In the genomic region with DNA sequence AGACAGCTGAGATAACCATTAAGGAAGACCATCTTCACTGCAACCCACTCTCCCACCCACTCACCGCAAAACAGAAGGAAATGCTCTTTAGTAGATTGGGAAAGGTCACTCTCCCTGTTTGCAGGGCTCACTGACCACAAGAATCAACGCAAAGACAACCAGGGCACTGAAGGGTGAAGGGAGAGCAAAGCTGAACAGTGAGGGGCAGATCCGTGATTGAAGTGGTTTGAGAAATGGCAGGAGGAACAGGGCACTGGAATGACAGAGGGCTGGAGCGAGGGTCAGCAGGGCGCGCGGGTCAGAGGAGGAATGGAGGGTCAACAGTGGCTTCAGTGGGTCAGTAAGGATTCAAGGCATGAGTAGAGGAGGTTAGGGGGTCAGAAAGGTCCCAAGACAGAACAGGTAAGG, we compare ENCODE assay signal across 8 cellular contexts. TPM values are rescaled to one million over a fixed set of nuclear protein-coding genes. Genes with fewer than 3 reads are reported as not detected.
DNase-seq lines count a peak whose midpoint lies in the region; ATAC-seq and TF ChIP-seq lines count a peak whose summit lies in the region.

No MANE protein-coding gene starts in this region.

- BruUV-seq in Panc1 (replicated peaks; lab: Mats Ljungman, UMichigan): no TSS peak

- H2AK5ac ChIP-seq in neuronal stem cell (ENCODE audit: low read depth, low read length): no peak overlapping the region

- H3K9ac ChIP-seq in neuronal stem cell (ENCODE audit: low read depth, low read length, poor library complexity): peak overlapping the region; percentile 91

- POLR2A ChIA-PET in Panc1 (lab: Charles Lee): no interaction called here

- H3K9me3 ChIP-seq in Panc1 (ENCODE audit: control insufficient read depth, insufficient read depth, low read depth, low read length) (no peaks in the 10 kb centered on the region), neuronal stem cell (replicated peaks in 1 of 2; ENCODE audit: control insufficient read depth in 2 of 2, insufficient read depth in 1 of 2, low read depth in 1 of 2, low read length in 2 of 2) (no peaks in the 10 kb centered on the region)

- peaks cover 4% of the 10 kb centered on the region; the same call in 1 of the 2 replicates for H3K36me3 ChIP-seq in Panc1 (ENCODE audit: control insufficient read depth, insufficient read depth, low read length)
- peaks cover 2 to 25% of the 10 kb centered on the region in 2 donors for H3K36me3 ChIP-seq in neuronal stem cell (replicated peaks in 1 of 2; ENCODE audit: control insufficient read depth in 2 of 2, insufficient read depth in 2 of 2, low read length in 2 of 2)

- H2BK120ac ChIP-seq in neuronal stem cell (ENCODE audit: low read depth, low read length): peak overlapping the region; percentile 69

- peak overlapping the region; percentile 71 for H2BK5ac ChIP-seq in neuronal stem cell (ENCODE audit: low read length)

- ATAC-seq in GM21390 (IDR thresholded peaks at IDR 0.05; ENCODE audit: unreplicated experiment) (peak; percentile 4), Panc1 (peak; percentile 49), HG02970 (IDR thresholded peaks at IDR 0.05; ENCODE audit: low FRiP score, unreplicated experiment) (no peak)

- in situ Hi-C loops in ACHN (cut with HindIII; ENCODE audit: low pct_ligation_motif_present, low pct_unique_long_range_greater_than_20kb, low sequenced_read_pairs): no loop called here
- in situ Hi-C loops in Panc1 (cut with HindIII; ENCODE audit: low pct_unique_long_range_greater_than_20kb, low sequenced_read_pairs): no loop called here

- H3K27ac ChIP-seq in Panc1 (ENCODE audit: low read length): peak overlapping the region; percentile 93
- H3K27ac ChIP-seq in epithelial cell of prostate: peak overlapping the region; percentile 76
- peak overlapping the region; percentile 61 for H3K27ac ChIP-seq in neuronal stem cell (replicated peaks; ENCODE audit: low read length)

- H3K27me3 ChIP-seq in Panc1 (ENCODE audit: control insufficient read depth, insufficient read depth, low read length) (no peaks in the 10 kb centered on the region), neuronal stem cell (ENCODE audit: control insufficient read depth in 3 of 3, insufficient read depth in 3 of 3, low read depth in 1 of 3, low read length in 3 of 3) (no peaks in the 10 kb centered on the region)

- H2BK12ac ChIP-seq in neuronal stem cell (ENCODE audit: low read length): no peak overlapping the region

- no peak overlapping the region for H4K91ac ChIP-seq in neuronal stem cell (ENCODE audit: low read depth, low read length, poor library complexity)

- intact Hi-C loops in Panc1 (cut with micrococcal nuclease; ENCODE audit: unreplicated experiment): no loop called here

- no peaks in the 10 kb centered on the region for H3K79me1 ChIP-seq in neuronal stem cell (ENCODE audit: low read depth, low read length)

- no peak overlapping the region for H4K8ac ChIP-seq in neuronal stem cell (ENCODE audit: low read depth, low read length)

- H3K18ac ChIP-seq in neuronal stem cell (ENCODE audit: low read length): peak overlapping the region; percentile 99

- H3K14ac ChIP-seq in neuronal stem cell (ENCODE audit: low read length): no peak overlapping the region

- H3K23ac ChIP-seq in neuronal stem cell (ENCODE audit: low read depth, low read length, poor library complexity): peak overlapping the region; percentile 97

- CTCF ChIA-PET in Panc1 (lab: Charles Lee): no interaction called here

- peak overlapping the region; percentile 98 for H2AFZ ChIP-seq in neuronal stem cell (ENCODE audit: low read length)

- H3K4me1 ChIP-seq in Panc1 (ENCODE audit: control insufficient read depth, insufficient read depth, low read length) (peaks cover 17% of the 10 kb centered on the region), neuronal stem cell (ENCODE audit: control insufficient read depth in 2 of 2, insufficient read depth in 1 of 2, low read depth in 1 of 2, low read length in 2 of 2) (peaks cover 4 to 6% of the 10 kb centered on the region in 2 donors)

- no CpG with 5 or more reads among the region's 7 CpGs for WGBS in neuronal stem cell (ENCODE audit: extremely low coverage in 2 of 2, insufficient read length in 2 of 2, insufficient replicate concordance in 1 of 2), 2 donors

- no peak overlapping the region for H3K4ac ChIP-seq in neuronal stem cell (ENCODE audit: low read length)

- no peak overlapping the region for H2BK15ac ChIP-seq in neuronal stem cell (ENCODE audit: low read length)

- no peak for TF ChIP-seq CTCF in Panc1 (IDR thresholded peaks at IDR 0.05)

- H3K4me2 ChIP-seq in neuronal stem cell (ENCODE audit: insufficient read depth, low read length, poor library complexity, severe bottlenecking): peak overlapping the region; percentile 63

- peak overlapping the region; percentile 98 to 99 for H3K4me3 ChIP-seq in Panc1 (ENCODE audit: low read depth in 2 of 2, low read length in 2 of 2)
- H3K4me3 ChIP-seq in neuronal stem cell (ENCODE audit: low read length in 2 of 2): peak overlapping the region; percentile 80 to 96

- DNase-seq in ACHN (peak; percentile 37), Panc1 (ENCODE audit: low read depth, low spot score) (no peak), epithelial cell of prostate (ENCODE audit: low read depth, low spot score) (no peak), neuronal stem cell (ENCODE audit: low spot score) (peak; percentile 37), NCI-H1092 treated with DMSO at 0.1 percent for 48 hours (lab: John Stamatoyannopoulos, UW) (no peak), NCI-H748 treated with DMSO at 0.1 percent for 48 hours (lab: John Stamatoyannopoulos, UW) (no peak)

RNA-seq across cellular contexts. Expression of a gene that starts 0.5 kb away (rescaled TPM):
- 28.2 TPM for total RNA-seq in Panc1 (2021; ENCODE audit: unreplicated experiment)
- polyA plus RNA-seq in Panc1 (2012; ENCODE audit: insufficient read length): 30.7 TPM
- 18.9 TPM for polyA plus RNA-seq in neuronal stem cell (2013, experiment 1 of 2)
- polyA plus RNA-seq in neuronal stem cell (2013, experiment 2 of 2): 19.2 TPM

RNA-seq across cellular contexts. Expression of a gene that starts 11.6 kb away (rescaled TPM):
- total RNA-seq in Panc1 (2021; ENCODE audit: unreplicated experiment): 24.7 TPM
- 15.0 TPM for polyA plus RNA-seq in Panc1 (2012; ENCODE audit: insufficient read length)
- polyA plus RNA-seq in neuronal stem cell (2013, experiment 1 of 2): 19.5 TPM
- polyA plus RNA-seq in neuronal stem cell (2013, experiment 2 of 2): 20.2 TPM

Comparison
In these comparisons a context has a peak if more than half of its experiments do, and no peak if none do; other contexts are left out.
1. DNase-seq: peak in ACHN (single experiment) and neuronal stem cell (single experiment); none in Panc1 (single experiment), epithelial cell of prostate (single experiment), NCI-H1092 treated with DMSO at 0.1 percent for 48 hours (single experiment) and NCI-H748 treated with DMSO at 0.1 percent for 48 hours (single experiment).
2. Peak in every context shown above with its lines, with median percentiles within 50 percentile points of each other: H3K27ac ChIP-seq.